ENCODE assay signal across 29 cellular contexts in genomic region chr12:54341343-54341742, GRCh38. TPM values are rescaled to one million over a fixed set of nuclear protein-coding genes. Genes with fewer than 3 reads are reported as not detected.
A peak's percentile ranks its signal among the peaks of the same experiment; 100 is the strongest.
DNase-seq lines count a peak whose midpoint lies in the region; ATAC-seq and TF ChIP-seq lines count a peak whose summit lies in the region.
"Had no signal": no experiment of that assay in that cellular context is flagged by ENCODE, and none has a peak within 500 bp of the region (broad histone marks: within the 10 kb centered on the region; RNA-seq: fewer than 3 reads in every experiment).

No MANE protein-coding gene starts in this region.

- DNase-seq in NCI-H2171 treated with DMSO at 0.1 percent for 48 hours (lab: John Stamatoyannopoulos, UW) (peak; percentile 88), cerebellar cortex (ENCODE audit: low spot score) (peak; percentile 56), neural progenitor cell (ENCODE audit: low spot score) (peak; percentile 90), GM19240 (ENCODE audit: insufficient read length, low spot score) (no peak)
- DNase-seq in stimulated activated naive CD8-positive, alpha-beta T cell treated with anti-CD3 and anti-CD28 coated beads, Interleukin-15, Interleukin-2, amounts not matched to agents 100 U/mL and 50 U/mL, for 24 hours = no peak
- no peak for DNase-seq in activated CD8-positive, alpha-beta memory T cell treated with anti-CD3 and anti-CD28 coated beads, Interleukin-2, amount 10 ng/mL, durations not matched to agents 7 days and 5 days
- DNase-seq: ACHN; activated CD4-positive, alpha-beta T cell treated with anti-CD3 and anti-CD28 coated beads, Interleukin-2, amount 10 ng/mL, durations not matched to agents 24 days and 14 days; anterior cingulate cortex; central memory CD4-positive, alpha-beta T cell; dermis blood vessel endothelial cell; DMS79; GF-D8; KBM-7; NCI-H1930; NCI-H510A treated with DMSO at 0.1 percent for 48 hours; retina had no signal

- no peak overlapping the region for H2AFZ ChIP-seq in neural progenitor cell (replicated peaks)

- H3F3A ChIP-seq in neural progenitor cell (ENCODE audit: low read depth) = peaks cover 45% of the 10 kb centered on the region

- H3K27me3 ChIP-seq in neural progenitor cell = no peaks in the 10 kb centered on the region
- H3K27me3 ChIP-seq: BLaER1, suprapubic skin had no signal

- no peak for ATAC-seq in stimulated activated naive CD8-positive, alpha-beta T cell treated with anti-CD3 and anti-CD28 coated beads, Interleukin-15, Interleukin-2, amounts not matched to agents 100 U/mL and 50 U/mL, for 24 hours
- no peak for ATAC-seq in HG03565 (IDR thresholded peaks at IDR 0.05; ENCODE audit: unreplicated experiment)
- no peak for ATAC-seq in activated CD8-positive, alpha-beta memory T cell treated with anti-CD3 and anti-CD28 coated beads, Interleukin-2, amount 10 ng/mL, durations not matched to agents 7 days and 5 days
- ATAC-seq: stimulated activated memory B cell treated with anti-CD40 and anti-IgM and Interleukin-4, amounts not matched to agents 10 μg/mL and 1 μg/mL and 100 μg/mL, for 72 hours had no signal

- H3K36me3 ChIP-seq in HEK293 (ENCODE audit: control insufficient read depth in 2 of 2, insufficient read depth in 1 of 2, low read length in 2 of 2) (peaks cover 29 to 59% of the 10 kb centered on the region in 2 experiments), neural progenitor cell (no peaks in the 10 kb centered on the region)

- H3K79me2 ChIP-seq in neural progenitor cell (ENCODE audit: low read depth) = peaks cover 54% of the 10 kb centered on the region

- no peaks in the 10 kb centered on the region for H3K9me3 Mint-ChIP-seq in neural progenitor cell
- H3K9me3 Mint-ChIP-seq in activated CD8-positive, alpha-beta memory T cell treated with anti-CD3 and anti-CD28 coated beads, Interleukin-2, amount 10 ng/mL, durations not matched to agents 7 days and 5 days (ENCODE audit: low read depth) = no peaks in the 10 kb centered on the region
- H3K9me3 Mint-ChIP-seq: activated CD4-positive, alpha-beta T cell treated with anti-CD3 and anti-CD28 coated beads, Interleukin-2, amount 10 ng/mL, durations not matched to agents 24 days and 14 days; activated naive CD4-positive, alpha-beta T cell treated with anti-CD3 and anti-CD28 coated beads, Interleukin-2, amount 50 U/mL, for 24 hours; stimulated activated memory B cell treated with anti-CD40 and anti-IgM and Interleukin-4, amounts not matched to agents 10 μg/mL and 1 μg/mL and 100 μg/mL, for 72 hours had no signal

- H3K36me3 Mint-ChIP-seq in neural progenitor cell = peaks cover 35% of the 10 kb centered on the region
- H3K36me3 Mint-ChIP-seq in activated CD8-positive, alpha-beta memory T cell treated with anti-CD3 and anti-CD28 coated beads, Interleukin-2, amount 10 ng/mL, durations not matched to agents 7 days and 5 days = peaks cover 21% of the 10 kb centered on the region

- no peaks in the 10 kb centered on the region for H3K9me3 ChIP-seq in HEK293 (ENCODE audit: control insufficient read depth, insufficient read depth, low read depth, low read length)
- H3K9me3 ChIP-seq in neural progenitor cell (ENCODE audit: low read depth) = no peaks in the 10 kb centered on the region
- H3K9me3 ChIP-seq: BLaER1, suprapubic skin had no signal

- peaks cover 2% of the 10 kb centered on the region for H3K27me3 Mint-ChIP-seq in neural progenitor cell (ENCODE audit: insufficient read depth, low read depth)
- H3K27me3 Mint-ChIP-seq in activated CD8-positive, alpha-beta memory T cell treated with anti-CD3 and anti-CD28 coated beads, Interleukin-2, amount 10 ng/mL, durations not matched to agents 7 days and 5 days = no peaks in the 10 kb centered on the region
- H3K27me3 Mint-ChIP-seq: activated CD4-positive, alpha-beta T cell treated with anti-CD3 and anti-CD28 coated beads, Interleukin-2, amount 10 ng/mL, durations not matched to agents 24 days and 14 days; activated naive CD4-positive, alpha-beta T cell treated with anti-CD3 and anti-CD28 coated beads, Interleukin-2, amount 50 U/mL, for 24 hours; stimulated activated memory B cell treated with anti-CD40 and anti-IgM and Interleukin-4, amounts not matched to agents 10 μg/mL and 1 μg/mL and 100 μg/mL, for 72 hours had no signal

- no peak overlapping the region for H3K9ac ChIP-seq in neural progenitor cell
- H3K9ac ChIP-seq: BLaER1 had no signal

- CTCF ChIA-PET in HEK293 (lab: Yijun Ruan, JAX) = interaction anchor here (0.8 to 1.5 kb wide), 3 partner anchors 20 to 47 kb away, joined by 3 to 4 read pairs (median 3); no protein-coding TSS in a partner anchor
- CTCF ChIA-PET in activated CD8-positive, alpha-beta memory T cell treated with anti-CD3 and anti-CD28 coated beads, Interleukin-2, amount 10 ng/mL, durations not matched to agents 7 days and 5 days (lab: Charles Lee) = interaction anchor here (0.5 to 1.8 kb wide), 5 partner anchors 17 to 63 kb away, joined by 3 to 10 read pairs (median 4); partner anchors contain the start of gene COPZ1

- H3K4me3 ChIP-seq in HEK293 (ENCODE audit: low read depth, low read length) (no peak overlapping the region), neural progenitor cell (peak overlapping the region; percentile 19)
- H3K4me3 ChIP-seq: BLaER1, SK-N-MC, suprapubic skin had no signal

- H3K27ac ChIP-seq in HEK293 (ENCODE audit: extremely low read depth, low read depth, low read length) (no peak overlapping the region), neural progenitor cell (peak overlapping the region; percentile 96)
- H3K27ac ChIP-seq: BLaER1, SK-N-MC, suprapubic skin had no signal

- POLR2A ChIA-PET in HEK293 (lab: Yijun Ruan, JAX) = interaction anchor here (0.7 to 1.8 kb wide), 3 partner anchors 11 to 55 kb away, joined by 3 to 5 read pairs (median 3); no protein-coding TSS in a partner anchor

- H3K4me3 Mint-ChIP-seq in neural progenitor cell = peak overlapping the region; percentile 19
- H3K4me3 Mint-ChIP-seq in activated CD8-positive, alpha-beta memory T cell treated with anti-CD3 and anti-CD28 coated beads, Interleukin-2, amount 10 ng/mL, durations not matched to agents 7 days and 5 days = no peak overlapping the region
- H3K4me3 Mint-ChIP-seq: activated CD4-positive, alpha-beta T cell treated with anti-CD3 and anti-CD28 coated beads, Interleukin-2, amount 10 ng/mL, durations not matched to agents 24 days and 14 days; activated naive CD4-positive, alpha-beta T cell treated with anti-CD3 and anti-CD28 coated beads, Interleukin-2, amount 50 U/mL, for 24 hours; stimulated activated memory B cell treated with anti-CD40 and anti-IgM and Interleukin-4, amounts not matched to agents 10 μg/mL and 1 μg/mL and 100 μg/mL, for 72 hours had no signal

- H3K4me2 ChIP-seq in neural progenitor cell = peak overlapping the region; percentile 64
- H3K4me2 ChIP-seq: BLaER1 had no signal

- H3K4me1 Mint-ChIP-seq in neural progenitor cell = peaks cover 73% of the 10 kb centered on the region
- H3K4me1 Mint-ChIP-seq in activated CD8-positive, alpha-beta memory T cell treated with anti-CD3 and anti-CD28 coated beads, Interleukin-2, amount 10 ng/mL, durations not matched to agents 7 days and 5 days = no peaks in the 10 kb centered on the region

- TF ChIP-seq CTCF in HEK293 (tag by site-specific recombination; IDR thresholded peaks at IDR 0.05) = no peak
- TF ChIP-seq CTCF in neural progenitor cell (IDR thresholded peaks at IDR 0.05) = no peak

- H4K20me1 ChIP-seq in neural progenitor cell (ENCODE audit: low read depth) = no peaks in the 10 kb centered on the region

- peaks cover 6% of the 10 kb centered on the region; the same call in 1 of the 2 replicates for H3K4me1 ChIP-seq in HEK293 (ENCODE audit: control insufficient read depth, insufficient read depth, low read length)
- H3K4me1 ChIP-seq in neural progenitor cell = peaks cover 61% of the 10 kb centered on the region

- H3K27ac Mint-ChIP-seq in neural progenitor cell = peak overlapping the region; percentile 90
- H3K27ac Mint-ChIP-seq in activated CD8-positive, alpha-beta memory T cell treated with anti-CD3 and anti-CD28 coated beads, Interleukin-2, amount 10 ng/mL, durations not matched to agents 7 days and 5 days = no peak overlapping the region
- H3K27ac Mint-ChIP-seq: activated CD4-positive, alpha-beta T cell treated with anti-CD3 and anti-CD28 coated beads, Interleukin-2, amount 10 ng/mL, durations not matched to agents 24 days and 14 days; activated naive CD4-positive, alpha-beta T cell treated with anti-CD3 and anti-CD28 coated beads, Interleukin-2, amount 50 U/mL, for 24 hours; stimulated activated memory B cell treated with anti-CD40 and anti-IgM and Interleukin-4, amounts not matched to agents 10 μg/mL and 1 μg/mL and 100 μg/mL, for 72 hours had no signal

TF ChIP-seq in HEK293, 187 proteins besides CTCF, POLR2A, EP300 and RAD21 (continues in another document):
- no peak for TF ChIP-seq ZNF548 (tag by site-specific recombination; IDR thresholded peaks at IDR 0.05)
- no peak for TF ChIP-seq ZNF248 (tag by site-specific recombination; IDR thresholded peaks at IDR 0.05)
- no peak for TF ChIP-seq ZSCAN4 (tag by site-specific recombination; IDR thresholded peaks at IDR 0.05)
- TF ChIP-seq ZNF223 (tag by site-specific recombination; IDR thresholded peaks at IDR 0.05) = no peak
- TF ChIP-seq ZNF24 (tag by site-specific recombination; IDR thresholded peaks at IDR 0.05) = no peak
- 0 out of 2 replicates have a peak, but pooled peaks have one; percentile 34 for TF ChIP-seq KLF10 (tag by site-specific recombination; IDR thresholded peaks at IDR 0.05)

RNA-seq across cellular contexts. Expression of gene COPZ1, which starts 16.4 kb away (rescaled TPM):
- total RNA-seq in neural progenitor cell (ENCODE audit: low replicate concordance) = 197 and 219 TPM in 2 replicates
- total RNA-seq in activated CD8-positive, alpha-beta memory T cell treated with anti-CD3 and anti-CD28 coated beads, Interleukin-2, amount 10 ng/mL, durations not matched to agents 7 days and 5 days = 100 to 1,000 TPM in 1 of 2 experiments, 10 to 100 TPM in 1; 90.8 to 104 TPM

RNA-seq across cellular contexts. Expression of gene GPR84, which starts 22.9 kb away (rescaled TPM):
- not detected in 2 replicates for total RNA-seq in neural progenitor cell (ENCODE audit: low replicate concordance)
- total RNA-seq in activated CD8-positive, alpha-beta memory T cell treated with anti-CD3 and anti-CD28 coated beads, Interleukin-2, amount 10 ng/mL, durations not matched to agents 7 days and 5 days = under 1 TPM; 0.32 to 0.59 TPM
- total RNA-seq: endothelial cell of umbilical vein, glomerular endothelial cell, HT-29 had no signal

RNA-seq across cellular contexts. Expression of gene NFE2, which starts 40.5 kb away (rescaled TPM):
- total RNA-seq in neural progenitor cell (ENCODE audit: low replicate concordance) = 2.8 and 4.3 TPM in 2 replicates
- not detected for total RNA-seq in activated CD8-positive, alpha-beta memory T cell treated with anti-CD3 and anti-CD28 coated beads, Interleukin-2, amount 10 ng/mL, durations not matched to agents 7 days and 5 days
- total RNA-seq: activated CD4-positive, alpha-beta T cell treated with anti-CD3 and anti-CD28 coated beads, Interleukin-2, amount 10 ng/mL, durations not matched to agents 24 days and 14 days; dermis blood vessel endothelial cell; endothelial cell of umbilical vein; glomerular endothelial cell; lung microvascular endothelial cell; T-helper 2 cell treated with Interferon-gamma antibody and Interleukin-4, amounts not matched to agents 100 ng/mL and 5 ng/mL, for 36 hours had no signal

RNA-seq across cellular contexts. Expression of gene ZNF385A, which starts 43.2 kb away (rescaled TPM):
- 6.2 and 7.2 TPM in 2 replicates for total RNA-seq in neural progenitor cell (ENCODE audit: low replicate concordance)
- total RNA-seq in activated CD8-positive, alpha-beta memory T cell treated with anti-CD3 and anti-CD28 coated beads, Interleukin-2, amount 10 ng/mL, durations not matched to agents 7 days and 5 days = under 1 TPM; 0.30 to 0.91 TPM

Comparison
In these comparisons a context has a peak if more than half of its experiments do, and no peak if none do; other contexts are left out.
1. DNase-seq: peak in NCI-H2171 treated with DMSO at 0.1 percent for 48 hours (single experiment), cerebellar cortex (single experiment) and neural progenitor cell (single experiment); none in stimulated activated naive CD8-positive, alpha-beta T cell treated with anti-CD3 and anti-CD28 coated beads, Interleukin-15, Interleukin-2, amounts not matched to agents 100 U/mL and 50 U/mL, for 24 hours (single experiment), activated CD8-positive, alpha-beta memory T cell treated with anti-CD3 and anti-CD28 coated beads, Interleukin-2, amount 10 ng/mL, durations not matched to agents 7 days and 5 days (single experiment) and GM19240 (single experiment).